Comparison of ENCODE assay signal across 23 cellular contexts in the genomic region with DNA sequence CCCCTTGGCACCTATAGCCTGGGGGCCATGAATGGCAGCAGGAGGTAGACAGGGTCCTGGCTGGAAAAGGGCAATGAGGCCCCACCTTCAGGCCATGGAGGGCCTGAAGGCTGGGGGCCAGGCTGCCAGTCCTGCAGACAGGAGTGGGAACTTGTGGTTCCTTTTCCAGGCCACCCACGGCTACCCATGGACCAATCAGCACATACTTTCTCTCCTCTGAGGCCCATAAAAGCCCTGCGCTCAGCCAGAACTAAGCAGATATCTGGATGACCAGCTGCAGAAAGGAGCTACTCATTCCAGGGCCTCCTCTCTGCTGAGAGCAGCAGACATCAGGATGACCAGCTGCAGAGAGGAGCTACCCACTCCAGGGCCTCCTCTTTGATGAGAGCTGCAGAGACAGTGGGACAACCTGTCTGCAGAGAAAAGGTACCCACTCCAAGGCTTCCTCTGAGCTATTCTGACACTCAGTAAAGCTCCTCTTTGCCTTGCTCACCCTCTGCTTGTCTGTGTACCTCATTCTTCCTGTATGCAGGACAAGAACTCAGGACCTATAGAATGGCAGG.
A peak's percentile ranks its signal among the peaks of the same experiment; 100 is the strongest.
DNase-seq lines count a peak whose midpoint lies in the region; ATAC-seq and TF ChIP-seq lines count a peak whose summit lies in the region.
"Had no signal": no experiment of that assay in that cellular context is flagged by ENCODE, and none has a peak within 500 bp of the region (broad histone marks: within the 10 kb centered on the region; RNA-seq: fewer than 3 reads in every experiment).

No MANE protein-coding gene starts in this region.

- WGBS in heart left ventricle, 4 donors = 70 to 86% (median 81%) methylated on average over 1 to 2 of the region's 2 CpGs
- WGBS in neuronal stem cell (ENCODE audit: extremely low coverage in 2 of 2, insufficient read length in 2 of 2, insufficient replicate concordance in 1 of 2), 2 donors = no CpG with 5 or more reads among the region's 2 CpGs

- no peak overlapping the region for H3K23ac ChIP-seq in neuronal stem cell (ENCODE audit: low read depth, low read length, poor library complexity)

- H2AFZ ChIP-seq in neuronal stem cell (ENCODE audit: low read length) = no peak overlapping the region
- H2AFZ ChIP-seq: GM23338 had no signal

- TF ChIP-seq CTCF in heart left ventricle (IDR thresholded peaks at IDR 0.05) = no peak

- H3K9me3 Mint-ChIP-seq in stimulated activated memory B cell treated with anti-CD40 and anti-IgM and Interleukin-4, amounts not matched to agents 10 μg/mL and 1 μg/mL and 100 μg/mL, for 72 hours = no peaks in the 10 kb centered on the region
- H3K9me3 Mint-ChIP-seq: CD4-positive, alpha-beta T cell had no signal

- H3K9me3 ChIP-seq in heart left ventricle (no peaks in the 10 kb centered on the region), neuronal stem cell (replicated peaks in 1 of 2; ENCODE audit: control insufficient read depth in 2 of 2, insufficient read depth in 1 of 2, low read depth in 1 of 2, low read length in 2 of 2) (peaks cover 17 to 20% of the 10 kb centered on the region in 2 donors)
- H3K9me3 ChIP-seq: A549, BE2C had no signal

- H2AK5ac ChIP-seq in neuronal stem cell (ENCODE audit: low read depth, low read length) = peak overlapping the region; percentile 89

- H3K27ac ChIP-seq in heart left ventricle (no peak overlapping the region), neuronal stem cell (replicated peaks; ENCODE audit: low read length) (no peak overlapping the region)
- H3K27ac ChIP-seq: A549; BLaER1 treated with 17β-estradiol and CSF1 and Interleukin-3, amounts not matched to agents 10 nM and 100 nM had no signal

- no peak overlapping the region for H3K4me2 ChIP-seq in neuronal stem cell (ENCODE audit: insufficient read depth, low read length, poor library complexity, severe bottlenecking)
- H3K4me2 ChIP-seq: A549; BLaER1 treated with 17β-estradiol and CSF1 and Interleukin-3, amounts not matched to agents 10 nM and 100 nM; GM23338 had no signal

- H3K27me3 Mint-ChIP-seq in stimulated activated memory B cell treated with anti-CD40 and anti-IgM and Interleukin-4, amounts not matched to agents 10 μg/mL and 1 μg/mL and 100 μg/mL, for 72 hours = no peaks in the 10 kb centered on the region
- H3K27me3 Mint-ChIP-seq: CD4-positive, alpha-beta T cell; CD8-positive, alpha-beta memory T cell had no signal

- no peak overlapping the region for H2BK12ac ChIP-seq in neuronal stem cell (ENCODE audit: low read length)

- H3K36me3 ChIP-seq in heart left ventricle = no peaks in the 10 kb centered on the region
- H3K36me3 ChIP-seq in neuronal stem cell (replicated peaks in 1 of 2; ENCODE audit: control insufficient read depth in 2 of 2, insufficient read depth in 2 of 2, low read length in 2 of 2) = no peaks in the 10 kb centered on the region
- H3K36me3 ChIP-seq: BE2C; BLaER1 treated with 17β-estradiol and CSF1 and Interleukin-3, amounts not matched to agents 10 nM and 100 nM had no signal

- in situ Hi-C loops in G401 (cut with HindIII; ENCODE audit: low sequenced_read_pairs) = no loop called here

- H3K4me3 ChIP-seq in heart left ventricle (no peak overlapping the region), neuronal stem cell (ENCODE audit: low read length in 2 of 2) (no peak overlapping the region)
- H3K4me3 ChIP-seq: A549; BLaER1 treated with 17β-estradiol and CSF1 and Interleukin-3, amounts not matched to agents 10 nM and 100 nM; GM12878; GM23338 had no signal

- no peaks in the 10 kb centered on the region for H3K4me1 Mint-ChIP-seq in stimulated activated memory B cell treated with anti-CD40 and anti-IgM and Interleukin-4, amounts not matched to agents 10 μg/mL and 1 μg/mL and 100 μg/mL, for 72 hours
- H3K4me1 Mint-ChIP-seq: CD14-positive monocyte; CD8-positive, alpha-beta memory T cell; GM23338 had no signal

- H3K4me3 Mint-ChIP-seq in stimulated activated memory B cell treated with anti-CD40 and anti-IgM and Interleukin-4, amounts not matched to agents 10 μg/mL and 1 μg/mL and 100 μg/mL, for 72 hours = no peak overlapping the region
- H3K4me3 Mint-ChIP-seq: CD14-positive monocyte; CD4-positive, alpha-beta T cell; CD8-positive, alpha-beta memory T cell; GM23338; H9 had no signal

- peak overlapping the region; percentile 10 for H3K4ac ChIP-seq in neuronal stem cell (ENCODE audit: low read length)

- TF ChIP-seq POLR2A in heart left ventricle (IDR thresholded peaks at IDR 0.05) = no peak

- H3K27ac Mint-ChIP-seq in stimulated activated memory B cell treated with anti-CD40 and anti-IgM and Interleukin-4, amounts not matched to agents 10 μg/mL and 1 μg/mL and 100 μg/mL, for 72 hours = no peak overlapping the region
- H3K27ac Mint-ChIP-seq: CD14-positive monocyte; CD4-positive, alpha-beta T cell; CD8-positive, alpha-beta memory T cell; GM23338; H9 had no signal

- no peak overlapping the region for H2BK15ac ChIP-seq in neuronal stem cell (ENCODE audit: low read length)

- no peak overlapping the region for H4K8ac ChIP-seq in neuronal stem cell (ENCODE audit: low read depth, low read length)

- H3K36me3 Mint-ChIP-seq in stimulated activated memory B cell treated with anti-CD40 and anti-IgM and Interleukin-4, amounts not matched to agents 10 μg/mL and 1 μg/mL and 100 μg/mL, for 72 hours = no peaks in the 10 kb centered on the region
- H3K36me3 Mint-ChIP-seq: CD14-positive monocyte; CD8-positive, alpha-beta memory T cell had no signal

- no peaks in the 10 kb centered on the region for H3K4me1 ChIP-seq in heart left ventricle
- peaks cover 0 to 5% of the 10 kb centered on the region in 2 donors for H3K4me1 ChIP-seq in neuronal stem cell (ENCODE audit: control insufficient read depth in 2 of 2, insufficient read depth in 1 of 2, low read depth in 1 of 2, low read length in 2 of 2)
- H3K4me1 ChIP-seq: A549; BLaER1 treated with 17β-estradiol and CSF1 and Interleukin-3, amounts not matched to agents 10 nM and 100 nM had no signal

- no peak overlapping the region for H2BK120ac ChIP-seq in neuronal stem cell (ENCODE audit: low read depth, low read length)

- peak overlapping the region; percentile 35 for H3K18ac ChIP-seq in neuronal stem cell (ENCODE audit: low read length)

- H3K14ac ChIP-seq in neuronal stem cell (ENCODE audit: low read length) = no peak overlapping the region

- intact Hi-C loops in Right ventricle myocardium inferior (cut with DNase I) = no loop called here
- intact Hi-C loops in heart left ventricle (cut with DNase I) = no loop called here

- no peak overlapping the region for H3K9ac ChIP-seq in neuronal stem cell (ENCODE audit: low read depth, low read length, poor library complexity)
- H3K9ac ChIP-seq: BLaER1 treated with 17β-estradiol and CSF1 and Interleukin-3, amounts not matched to agents 10 nM and 100 nM had no signal

- H4K91ac ChIP-seq in neuronal stem cell (ENCODE audit: low read depth, low read length, poor library complexity) = no peak overlapping the region

- H3K79me1 ChIP-seq in neuronal stem cell (ENCODE audit: low read depth, low read length) = no peaks in the 10 kb centered on the region

- H2BK5ac ChIP-seq in neuronal stem cell (ENCODE audit: low read length) = peak overlapping the region; percentile 71

- H3K27me3 ChIP-seq in heart left ventricle (no peaks in the 10 kb centered on the region), neuronal stem cell (ENCODE audit: control insufficient read depth in 3 of 3, insufficient read depth in 3 of 3, low read depth in 1 of 3, low read length in 3 of 3) (no peaks in the 10 kb centered on the region)
- H3K27me3 ChIP-seq: BE2C; BLaER1 treated with 17β-estradiol and CSF1 and Interleukin-3, amounts not matched to agents 10 nM and 100 nM had no signal

- DNase-seq in Right ventricle myocardium inferior (ENCODE audit: missing footprints) = no peak
- DNase-seq in heart left ventricle = no peak
- DNase-seq in OCI-M1 (lab: John Stamatoyannopoulos, UW) = peak; percentile 36
- DNase-seq in neuronal stem cell (ENCODE audit: low spot score) = no peak
- no peak for DNase-seq in G401 (ENCODE audit: low spot score)
- DNase-seq: 8988T; ACHN; AML-193; BE2C; CD4-positive, alpha-beta T cell; CD8-positive, alpha-beta memory T cell; DMS 273 treated with DMSO at 0.1 percent for 48 hours; DND-41; GDM1; H9 had no signal

- peak; percentile 53 for ATAC-seq in Right ventricle myocardium inferior
- ATAC-seq in heart left ventricle = no peak
- peak; percentile 14 for ATAC-seq in stimulated activated memory B cell treated with anti-CD40 and anti-IgM and Interleukin-4, amounts not matched to agents 10 μg/mL and 1 μg/mL and 100 μg/mL, for 72 hours
- no peak for ATAC-seq in GM21576 (IDR thresholded peaks at IDR 0.05; ENCODE audit: unreplicated experiment)
- ATAC-seq: A549, GM12878, GM23338, HCT116 had no signal

Comparison
In these comparisons a context has a peak if more than half of its experiments do, and no peak if none do; other contexts are left out.
1. ATAC-seq: peak in Right ventricle myocardium inferior (single experiment) and stimulated activated memory B cell treated with anti-CD40 and anti-IgM and Interleukin-4, amounts not matched to agents 10 μg/mL and 1 μg/mL and 100 μg/mL, for 72 hours (single experiment); none in heart left ventricle (0 of 4) and GM21576 (single experiment).